In the genomic region with DNA sequence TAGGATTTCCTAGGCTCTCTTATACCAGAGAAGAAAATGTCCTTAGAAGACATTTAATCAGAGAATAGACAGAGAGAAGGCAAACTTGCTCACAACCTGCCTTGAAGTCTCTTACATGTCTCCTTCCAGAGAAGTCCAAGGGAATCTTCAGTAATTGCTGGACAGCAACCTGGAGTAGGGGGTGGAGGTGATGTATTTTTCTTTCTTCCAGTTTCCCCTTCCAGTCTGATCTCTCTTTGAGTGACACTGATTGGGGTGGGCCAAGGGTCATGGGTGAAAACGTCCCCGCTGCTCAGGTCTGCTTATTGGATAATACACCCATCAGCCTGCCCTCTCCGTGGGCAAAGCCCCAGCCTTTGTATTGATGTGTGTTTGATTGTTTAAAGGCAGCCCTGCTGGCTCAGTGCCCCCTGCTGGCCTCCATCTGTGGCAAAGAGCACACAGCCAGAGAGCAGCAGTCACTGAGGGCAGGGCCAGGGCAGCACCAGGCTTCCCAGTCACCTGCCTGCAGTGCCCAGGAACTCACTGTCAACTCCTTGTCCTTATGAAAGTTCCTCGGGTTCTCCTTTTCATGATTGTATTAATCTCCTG, we compare ENCODE assay signal across 8 cellular contexts. TPM values are rescaled to one million over a fixed set of nuclear protein-coding genes. Genes with fewer than 3 reads are reported as not detected.
DNase-seq lines count a peak whose midpoint lies in the region; ATAC-seq lines count a peak whose summit lies in the region.

No MANE protein-coding gene starts in this region.

- no peaks in the 10 kb centered on the region for H3K4me1 Mint-ChIP-seq in activated naive CD4-positive, alpha-beta T cell treated with anti-CD3 and anti-CD28 coated beads for 36 hours (ENCODE audit: low read depth)

- no peaks in the 10 kb centered on the region for H3K36me3 Mint-ChIP-seq in activated naive CD4-positive, alpha-beta T cell treated with anti-CD3 and anti-CD28 coated beads for 36 hours (ENCODE audit: low read depth)

- CTCF ChIA-PET in activated naive CD4-positive, alpha-beta T cell treated with anti-CD3 and anti-CD28 coated beads for 36 hours (lab: Charles Lee): interaction anchor here (0.6 to 1.5 kb wide), 6 partner anchors 18 to 519 kb away, joined by 3 to 4 read pairs (median 3); no protein-coding TSS in a partner anchor

- H3K9me3 Mint-ChIP-seq in activated naive CD4-positive, alpha-beta T cell treated with anti-CD3 and anti-CD28 coated beads for 36 hours: no peaks in the 10 kb centered on the region

- no peak overlapping the region for H3K27ac Mint-ChIP-seq in activated naive CD4-positive, alpha-beta T cell treated with anti-CD3 and anti-CD28 coated beads for 36 hours

- ATAC-seq in GM18867 (IDR thresholded peaks at IDR 0.05; ENCODE audit: unreplicated experiment): peak; percentile 63
- ATAC-seq in GM21515 (IDR thresholded peaks at IDR 0.05; ENCODE audit: unreplicated experiment): no peak

- DNase-seq in RPMI7951 (ENCODE audit: low read depth): peak; percentile 20
- peak; percentile 56 for DNase-seq in activated naive CD4-positive, alpha-beta T cell treated with anti-CD3 and anti-CD28 coated beads for 36 hours
- peak; percentile 70 for DNase-seq in islet precursor cell
- DNase-seq in stimulated activated naive CD4-positive, alpha-beta T cell (lab: John Stamatoyannopoulos, UW): peak in 5 of 6 experiments; percentile 4 to 29 (median 14)
- no peak for DNase-seq in GF-D8 (lab: John Stamatoyannopoulos, UW)
- DNase-seq in NCI-H345 (lab: John Stamatoyannopoulos, UW): no peak

- H3K4me3 Mint-ChIP-seq in activated naive CD4-positive, alpha-beta T cell treated with anti-CD3 and anti-CD28 coated beads for 36 hours: no peak overlapping the region

- intact Hi-C loops in activated naive CD4-positive, alpha-beta T cell treated with anti-CD3 and anti-CD28 coated beads for 36 hours (cut with micrococcal nuclease): loop anchor here (1.0 kb wide), 1 partner anchor 145 kb away; no protein-coding TSS in a partner anchor

- no peaks in the 10 kb centered on the region for H3K27me3 Mint-ChIP-seq in activated naive CD4-positive, alpha-beta T cell treated with anti-CD3 and anti-CD28 coated beads for 36 hours (ENCODE audit: low read depth)

RNA-seq across cellular contexts. Expression of gene ATP2A2, which starts 35.7 kb away (rescaled TPM):
- total RNA-seq in RPMI7951 (2014; rRNA removed; shearing (Covaris generic)): 68.5 and 75.7 TPM in 2 replicates
- 10 to 100 TPM; 95.5 to 98.6 TPM for total RNA-seq in activated naive CD4-positive, alpha-beta T cell treated with anti-CD3 and anti-CD28 coated beads for 36 hours

Comparison
In these comparisons a context has a peak if more than half of its experiments do, and no peak if none do; other contexts are left out.
1. DNase-seq: peak in RPMI7951 (single experiment), activated naive CD4-positive, alpha-beta T cell treated with anti-CD3 and anti-CD28 coated beads for 36 hours (single experiment), islet precursor cell (single experiment) and stimulated activated naive CD4-positive, alpha-beta T cell (5 of 6); none in GF-D8 (single experiment) and NCI-H345 (single experiment).